14 cellular contexts compared by ENCODE assay signal in the genomic region with DNA sequence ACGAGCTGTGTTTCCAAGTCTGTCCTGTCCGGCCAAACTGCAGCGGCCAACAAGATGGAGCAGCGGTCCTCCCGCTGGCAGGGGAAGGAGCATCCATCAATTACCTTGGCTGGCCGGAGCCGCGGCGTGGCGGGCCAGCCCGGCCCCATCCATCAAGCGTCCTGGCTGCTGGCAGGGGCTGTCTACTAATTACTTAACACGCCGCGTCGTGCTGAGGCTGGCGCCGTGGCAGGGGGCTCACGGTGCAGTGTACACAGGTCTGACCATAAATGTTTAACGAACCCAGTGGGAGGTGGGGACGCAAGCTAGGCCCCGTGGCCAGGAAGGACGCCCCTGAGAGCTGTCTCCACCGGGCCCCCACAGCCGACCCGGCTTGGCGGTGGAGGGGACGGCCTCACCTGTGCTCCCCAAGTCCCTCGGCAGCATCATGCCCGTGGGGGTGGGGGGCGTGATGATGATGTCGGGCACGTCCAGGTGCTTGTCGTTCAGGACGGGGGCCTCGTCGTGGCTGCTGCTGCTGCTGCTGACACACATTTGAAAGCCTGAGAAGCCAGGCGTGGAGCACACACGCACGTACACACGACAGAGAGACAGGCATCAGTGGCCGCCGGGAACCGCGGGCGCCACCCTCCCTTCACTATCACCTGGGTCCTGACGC.
"Had no signal": no experiment of that assay in that cellular context is flagged by ENCODE, and none has a peak within 500 bp of the region (broad histone marks: within the 10 kb centered on the region; RNA-seq: fewer than 3 reads in every experiment).

No MANE protein-coding gene starts in this region.

- DNase-seq: activated CD4-positive, alpha-beta T cell treated with anti-CD3 and anti-CD28 coated beads for 1 hour; activated CD4-positive, alpha-beta T cell treated with anti-CD3 and anti-CD28 coated beads, Interleukin-2, amount 50 U/mL, for 48 hours; activated gamma-delta T cell; activated naive CD8-positive, alpha-beta T cell treated with anti-CD3 and anti-CD28 coated beads for 36 hours; activated T-cell treated with anti-CD3 and anti-CD28 coated beads, Interleukin-2, amount 50 U/mL, for 4 hours; cerebellar nuclear complex; left cardiac atrium; naive thymus-derived CD4-positive, alpha-beta T cell; nucleus accumbens; stimulated activated CD4-positive, alpha-beta T cell treated with anti-CD3 and anti-CD28 coated beads, Interleukin-2, amount 100 ng/mL, for 24 hours; stimulated activated naive B cell treated with anti-CD40 and anti-IgM and Interleukin-4, amounts not matched to agents 10 μg/mL and 1 μg/mL and 100 μg/mL, for 72 hours; upper lobe of right lung had no signal

- H3K9me3 ChIP-seq: prostate gland, suprapubic skin, upper lobe of right lung had no signal

- H3K27me3 Mint-ChIP-seq: activated naive CD8-positive, alpha-beta T cell treated with anti-CD3 and anti-CD28 coated beads for 36 hours; naive thymus-derived CD4-positive, alpha-beta T cell; stimulated activated naive B cell treated with anti-CD40 and anti-IgM and Interleukin-4, amounts not matched to agents 10 μg/mL and 1 μg/mL and 100 μg/mL, for 72 hours had no signal

- H3K36me3 ChIP-seq: prostate gland, upper lobe of right lung had no signal

- H3K4me3 ChIP-seq: prostate gland, suprapubic skin, upper lobe of right lung had no signal

- H3K27ac ChIP-seq: prostate gland, suprapubic skin, upper lobe of right lung had no signal

- H3K4me1 ChIP-seq: suprapubic skin, upper lobe of right lung had no signal

- H3K4me3 Mint-ChIP-seq: activated naive CD8-positive, alpha-beta T cell treated with anti-CD3 and anti-CD28 coated beads for 36 hours; activated T-cell treated with anti-CD3 and anti-CD28 coated beads, Interleukin-2, amount 50 U/mL, for 4 hours; naive thymus-derived CD4-positive, alpha-beta T cell; stimulated activated naive B cell treated with anti-CD40 and anti-IgM and Interleukin-4, amounts not matched to agents 10 μg/mL and 1 μg/mL and 100 μg/mL, for 72 hours had no signal

- H3K27me3 ChIP-seq: suprapubic skin, upper lobe of right lung had no signal

- H3K27ac Mint-ChIP-seq: activated naive CD8-positive, alpha-beta T cell treated with anti-CD3 and anti-CD28 coated beads for 36 hours; naive thymus-derived CD4-positive, alpha-beta T cell had no signal
